ENCODE assay signal across 29 cellular contexts in genomic region chr3:179391906-179392305, GRCh38.
"Had no signal": no experiment of that assay in that cellular context is flagged by ENCODE, and none has a peak within 500 bp of the region (broad histone marks: within the 10 kb centered on the region; RNA-seq: fewer than 3 reads in every experiment).

No MANE protein-coding gene starts in this region.

- H3K27ac Mint-ChIP-seq: activated CD4-positive, alpha-beta memory T cell treated with anti-CD3 and anti-CD28 coated beads, Interleukin-2, amount 10 ng/mL, durations not matched to agents 7 days and 5 days; activated CD4-positive, alpha-beta T cell treated with anti-CD3 and anti-CD28 coated beads, Interleukin-2, amount 10 ng/mL, durations not matched to agents 7 days and 5 days; activated T-cell treated with anti-CD3 and anti-CD28 coated beads, Interleukin-2, amount 50 U/mL, for 24 hours; mesothelial cell of epicardium; nephron progenitor cell; progenitor cell of endocrine pancreas; stimulated activated naive CD8-positive, alpha-beta T cell treated with anti-CD3 and anti-CD28 coated beads, Interleukin-15, Interleukin-2, amounts not matched to agents 100 ng/mL and 50 ng/mL, for 24 hours; T-helper 17 cell; type B pancreatic cell; WTC11 had no signal

- H3K9me3 ChIP-seq: esophagus squamous epithelium, ovary, right lobe of liver, thoracic aorta, uterus had no signal

- H3K9me3 Mint-ChIP-seq: activated CD4-positive, alpha-beta memory T cell treated with anti-CD3 and anti-CD28 coated beads, Interleukin-2, amount 10 ng/mL, durations not matched to agents 7 days and 5 days; activated CD4-positive, alpha-beta T cell treated with anti-CD3 and anti-CD28 coated beads, Interleukin-2, amount 10 ng/mL, durations not matched to agents 7 days and 5 days; activated T-cell treated with anti-CD3 and anti-CD28 coated beads, Interleukin-2, amount 50 U/mL, for 24 hours; mesothelial cell of epicardium; naive B cell; nephron progenitor cell; stimulated activated naive CD8-positive, alpha-beta T cell treated with anti-CD3 and anti-CD28 coated beads, Interleukin-15, Interleukin-2, amounts not matched to agents 100 ng/mL and 50 ng/mL, for 24 hours; type B pancreatic cell; WTC11 had no signal

- H3K4me1 ChIP-seq: esophagus squamous epithelium, right lobe of liver, uterus had no signal

- H3K27ac ChIP-seq: brain microvascular endothelial cell, esophagus squamous epithelium, ovary, right lobe of liver, uterus had no signal

- H3K36me3 ChIP-seq: ovary had no signal

- ATAC-seq: left cardiac atrium, right lobe of liver, T-helper 17 cell, WTC11 had no signal

- DNase-seq: activated CD4-positive, alpha-beta memory T cell treated with anti-CD3 and anti-CD28 coated beads, Interleukin-2, amount 10 ng/mL, durations not matched to agents 7 days and 5 days; activated CD4-positive, alpha-beta T cell treated with anti-CD3 and anti-CD28 coated beads for 1 hour; activated CD4-positive, alpha-beta T cell treated with anti-CD3 and anti-CD28 coated beads, Interleukin-2, amount 10 ng/mL, durations not matched to agents 7 days and 5 days; activated CD8-positive, alpha-beta memory T cell treated with anti-CD3 and anti-CD28 coated beads, Interleukin-2, amount 50 U/mL, for 48 hours; activated gamma-delta T cell; activated naive CD4-positive, alpha-beta T cell treated with anti-CD3 and anti-CD28 coated beads, Interleukin-2, amount 50 U/mL, for 16 hours; activated T-cell treated with anti-CD3 and anti-CD28 coated beads, Interleukin-2, amount 50 U/mL, for 24 hours; amniotic stem cell; brain microvascular endothelial cell; cortex of kidney; esophagus squamous epithelium; foreskin melanocyte; islet precursor cell; left cardiac atrium; mammary epithelial cell; naive B cell; nephron progenitor cell; ovary; right lobe of liver; stimulated activated CD4-positive, alpha-beta T cell treated with anti-CD3 and anti-CD28 coated beads, Interleukin-12 subunit alpha, Interleukin-12 subunit beta, amount 100 ng/mL, for 4 hours; stimulated activated CD4-positive, alpha-beta T cell treated with anti-CD3 and anti-CD28 coated beads, Interleukin-4, amount 100 ng/mL, for 1 hour; T-helper 17 cell; uterus had no signal

- H3K27me3 Mint-ChIP-seq: activated CD4-positive, alpha-beta memory T cell treated with anti-CD3 and anti-CD28 coated beads, Interleukin-2, amount 10 ng/mL, durations not matched to agents 7 days and 5 days; activated CD4-positive, alpha-beta T cell treated with anti-CD3 and anti-CD28 coated beads, Interleukin-2, amount 10 ng/mL, durations not matched to agents 7 days and 5 days; activated T-cell treated with anti-CD3 and anti-CD28 coated beads, Interleukin-2, amount 50 U/mL, for 24 hours; naive B cell; progenitor cell of endocrine pancreas; stimulated activated naive CD8-positive, alpha-beta T cell treated with anti-CD3 and anti-CD28 coated beads, Interleukin-15, Interleukin-2, amounts not matched to agents 100 ng/mL and 50 ng/mL, for 24 hours; T-helper 17 cell; type B pancreatic cell had no signal

- H3K4me3 ChIP-seq: esophagus squamous epithelium, ovary, right lobe of liver, thoracic aorta, uterus had no signal

- H3K27me3 ChIP-seq: brain microvascular endothelial cell, esophagus squamous epithelium, ovary, right lobe of liver, uterus had no signal

- H3K4me3 Mint-ChIP-seq: activated CD4-positive, alpha-beta memory T cell treated with anti-CD3 and anti-CD28 coated beads, Interleukin-2, amount 10 ng/mL, durations not matched to agents 7 days and 5 days; activated CD4-positive, alpha-beta T cell treated with anti-CD3 and anti-CD28 coated beads, Interleukin-2, amount 10 ng/mL, durations not matched to agents 7 days and 5 days; activated T-cell treated with anti-CD3 and anti-CD28 coated beads, Interleukin-2, amount 50 U/mL, for 24 hours; mesothelial cell of epicardium; naive B cell; nephron progenitor cell; stimulated activated naive CD8-positive, alpha-beta T cell treated with anti-CD3 and anti-CD28 coated beads, Interleukin-15, Interleukin-2, amounts not matched to agents 100 ng/mL and 50 ng/mL, for 24 hours; T-helper 17 cell; type B pancreatic cell; WTC11 had no signal

- H3K4me1 Mint-ChIP-seq: activated CD4-positive, alpha-beta memory T cell treated with anti-CD3 and anti-CD28 coated beads, Interleukin-2, amount 10 ng/mL, durations not matched to agents 7 days and 5 days; activated CD4-positive, alpha-beta T cell treated with anti-CD3 and anti-CD28 coated beads, Interleukin-2, amount 10 ng/mL, durations not matched to agents 7 days and 5 days; mesothelial cell of epicardium; nephron progenitor cell; T-helper 17 cell; WTC11 had no signal
